30 cellular contexts compared by ENCODE assay signal in the genomic region with DNA sequence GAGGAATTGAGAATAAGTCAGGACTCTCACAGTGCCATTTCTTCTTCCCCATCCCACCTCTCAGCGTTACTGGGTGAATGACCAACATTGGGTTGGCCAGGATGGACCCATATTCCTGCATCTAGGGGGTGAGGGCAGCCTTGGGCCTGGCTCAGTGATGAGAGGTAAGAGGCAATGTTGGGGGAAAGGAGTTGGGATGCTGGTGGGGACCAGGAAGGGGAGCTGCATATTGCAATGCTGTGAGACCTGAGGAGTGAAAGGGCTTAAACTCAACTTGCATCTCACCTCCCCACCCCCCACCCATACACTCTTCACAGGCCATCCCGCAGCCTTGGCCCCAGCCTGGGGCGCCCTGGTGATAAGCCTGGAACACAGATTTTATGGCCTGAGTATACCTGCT. TPM values are rescaled to one million over a fixed set of nuclear protein-coding genes. Genes with fewer than 3 reads are reported as not detected.
"Had no signal": no experiment of that assay in that cellular context is flagged by ENCODE, and none has a peak within 500 bp of the region (broad histone marks: within the 10 kb centered on the region; RNA-seq: fewer than 3 reads in every experiment).

No MANE protein-coding gene starts in this region.

- H3K36me3 Mint-ChIP-seq: stimulated activated effector memory CD8-positive, alpha-beta T cell treated with anti-CD3 and anti-CD28 coated beads, Interleukin-12 subunit alpha, Interleukin-12 subunit beta, amount 100 ng/mL, for 72 hours; stimulated activated memory B cell treated with anti-CD40 and anti-IgM and Interleukin-4, amounts not matched to agents 10 μg/mL and 1 μg/mL and 100 μg/mL, for 72 hours; type B pancreatic cell had no signal

- H3K4me1 ChIP-seq: testis, upper lobe of right lung, uterus had no signal

- H3K27me3 ChIP-seq: testis had no signal

- H3K9me3 Mint-ChIP-seq: stimulated activated effector memory CD8-positive, alpha-beta T cell treated with anti-CD3 and anti-CD28 coated beads, Interleukin-12 subunit alpha, Interleukin-12 subunit beta, amount 100 ng/mL, for 72 hours; stimulated activated memory B cell treated with anti-CD40 and anti-IgM and Interleukin-4, amounts not matched to agents 10 μg/mL and 1 μg/mL and 100 μg/mL, for 72 hours; stimulated activated naive CD8-positive, alpha-beta T cell treated with anti-CD3 and anti-CD28 coated beads, Interleukin-15, amount 100 ng/mL, for 72 hours; stimulated activated naive CD8-positive, alpha-beta T cell treated with anti-CD3 and anti-CD28 coated beads, Interleukin-15, Interleukin-2, amounts not matched to agents 100 ng/mL and 50 ng/mL, for 24 hours; type B pancreatic cell had no signal

- H3K4me3 ChIP-seq: stomach, suprapubic skin, testis, thoracic aorta, thyroid gland, tibial artery, tibial nerve, transverse colon, upper lobe of left lung, upper lobe of right lung, uterus, vagina had no signal

- DNase-seq: stimulated activated CD4-positive, alpha-beta T cell treated with anti-CD3 and anti-CD28 coated beads, Interleukin-2, amount 100 ng/mL, for 48 hours; stimulated activated CD4-positive, alpha-beta T cell treated with anti-CD3 and anti-CD28 coated beads, Interleukin-4, amount 100 ng/mL, for 1 hour; stimulated activated CD4-positive, alpha-beta T cell treated with anti-CD3 and anti-CD28 coated beads, Interleukin-4, amount 100 ng/mL, for 24 hours; stimulated activated CD4-positive, alpha-beta T cell treated with anti-CD3 and anti-CD28 coated beads, Interleukin-4, amount 100 ng/mL, for 4 hours; stimulated activated CD8-positive, alpha-beta memory T cell treated with anti-CD3 and anti-CD28 coated beads, Interleukin-4, amount 100 ng/mL, for 48 hours; stimulated activated naive B cell treated with anti-CD40 and anti-IgM and Interleukin-4, amounts not matched to agents 10 μg/mL and 1 μg/mL and 100 μg/mL, for 72 hours; stimulated activated naive CD4-positive, alpha-beta T cell; stimulated activated naive CD4-positive, alpha-beta T cell treated with Interleukin-2 at 50 U/mL for 16 hours; stimulated activated naive CD8-positive, alpha-beta T cell treated with anti-CD3 and anti-CD28 coated beads, Interleukin-15, amount 100 ng/mL, for 72 hours; stimulated activated naive CD8-positive, alpha-beta T cell treated with anti-CD3 and anti-CD28 coated beads, Interleukin-15, Interleukin-2, amounts not matched to agents 100 U/mL and 50 U/mL, for 24 hours; stomach; substantia nigra; testis; thyroid gland; tibial artery; trophoblast cell; upper lobe of left lung; upper lobe of right lung; uterus had no signal

- H3K9me3 ChIP-seq: stomach, suprapubic skin, testis, thoracic aorta, thyroid gland, tibial artery, transverse colon, upper lobe of left lung, upper lobe of right lung, uterus, vagina had no signal

- H3K36me3 ChIP-seq: stomach, suprapubic skin, thoracic aorta, thyroid gland, tibial artery, tibial nerve, transverse colon, upper lobe of left lung, upper lobe of right lung, uterus, vagina had no signal

- H3K4me1 Mint-ChIP-seq: stimulated activated effector memory CD8-positive, alpha-beta T cell treated with anti-CD3 and anti-CD28 coated beads, Interleukin-12 subunit alpha, Interleukin-12 subunit beta, amount 100 ng/mL, for 72 hours had no signal

- ATAC-seq: stimulated activated effector memory CD8-positive, alpha-beta T cell treated with anti-CD3 and anti-CD28 coated beads, Interleukin-12 subunit alpha, Interleukin-12 subunit beta, amount 100 ng/mL, for 72 hours; stimulated activated memory B cell treated with anti-CD40 and anti-IgM and Interleukin-4, amounts not matched to agents 10 μg/mL and 1 μg/mL and 100 μg/mL, for 72 hours; stimulated activated naive B cell treated with anti-CD40 and anti-IgM and Interleukin-4, amounts not matched to agents 10 μg/mL and 1 μg/mL and 100 μg/mL, for 72 hours; stimulated activated naive CD8-positive, alpha-beta T cell treated with anti-CD3 and anti-CD28 coated beads, Interleukin-15, amount 100 ng/mL, for 72 hours; stimulated activated naive CD8-positive, alpha-beta T cell treated with anti-CD3 and anti-CD28 coated beads, Interleukin-15, Interleukin-2, amounts not matched to agents 100 U/mL and 50 U/mL, for 24 hours; upper lobe of right lung had no signal

- H3K4me3 Mint-ChIP-seq: stimulated activated effector memory CD8-positive, alpha-beta T cell treated with anti-CD3 and anti-CD28 coated beads, Interleukin-12 subunit alpha, Interleukin-12 subunit beta, amount 100 ng/mL, for 72 hours; stimulated activated memory B cell treated with anti-CD40 and anti-IgM and Interleukin-4, amounts not matched to agents 10 μg/mL and 1 μg/mL and 100 μg/mL, for 72 hours; stimulated activated naive B cell treated with anti-CD40 and anti-IgM and Interleukin-4, amounts not matched to agents 10 μg/mL and 1 μg/mL and 100 μg/mL, for 72 hours; stimulated activated naive CD8-positive, alpha-beta T cell treated with anti-CD3 and anti-CD28 coated beads, Interleukin-15, amount 100 ng/mL, for 72 hours; stimulated activated naive CD8-positive, alpha-beta T cell treated with anti-CD3 and anti-CD28 coated beads, Interleukin-15, Interleukin-2, amounts not matched to agents 100 ng/mL and 50 ng/mL, for 24 hours; type B pancreatic cell had no signal

- H3K27ac Mint-ChIP-seq: stimulated activated memory B cell treated with anti-CD40 and anti-IgM and Interleukin-4, amounts not matched to agents 10 μg/mL and 1 μg/mL and 100 μg/mL, for 72 hours; stimulated activated naive B cell treated with anti-CD40 and anti-IgM and Interleukin-4, amounts not matched to agents 10 μg/mL and 1 μg/mL and 100 μg/mL, for 72 hours; stimulated activated naive CD8-positive, alpha-beta T cell treated with anti-CD3 and anti-CD28 coated beads, Interleukin-15, amount 100 ng/mL, for 72 hours; stimulated activated naive CD8-positive, alpha-beta T cell treated with anti-CD3 and anti-CD28 coated beads, Interleukin-15, Interleukin-2, amounts not matched to agents 100 ng/mL and 50 ng/mL, for 24 hours had no signal

- FAIRE-seq: urothelium cell line had no signal

- H3K27ac ChIP-seq: stomach, suprapubic skin, testis, thoracic aorta, thyroid gland, tibial artery, tibial nerve, transverse colon, upper lobe of left lung, upper lobe of right lung, uterus, vagina had no signal

RNA-seq across cellular contexts. Expression of gene PRSS16, which starts 1.3 kb away (rescaled TPM):
- total RNA-seq: temporal lobe, thoracic aorta, tibial nerve had no signal
